20 cellular contexts compared by ENCODE assay signal in the genomic region with DNA sequence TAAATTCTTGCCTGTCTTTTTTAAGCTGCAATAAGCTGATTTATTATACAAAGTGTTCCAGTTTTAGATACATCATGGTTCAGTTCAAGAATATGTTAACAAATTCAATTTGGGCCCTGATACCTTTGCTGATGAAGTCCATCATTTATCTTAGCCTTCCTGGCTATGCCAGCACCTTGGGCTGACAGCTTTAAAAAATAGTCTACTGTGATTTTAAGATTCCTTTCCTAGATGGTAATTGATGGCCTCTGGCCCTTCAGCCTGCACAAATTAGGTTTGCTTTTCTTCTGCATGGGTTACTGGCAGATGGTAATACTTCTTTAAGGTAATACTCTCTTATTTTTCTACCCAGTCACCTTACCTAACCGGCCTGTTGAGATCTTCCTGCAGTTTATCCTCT. TPM values are rescaled to one million over a fixed set of nuclear protein-coding genes. Genes with fewer than 3 reads are reported as not detected.
"Had no signal": no experiment of that assay in that cellular context is flagged by ENCODE, and none has a peak within 500 bp of the region (broad histone marks: within the 10 kb centered on the region; RNA-seq: fewer than 3 reads in every experiment).

No MANE protein-coding gene starts in this region.

- H3K9me3 ChIP-seq: suprapubic skin had no signal

- H3K27me3 Mint-ChIP-seq: activated CD4-positive, alpha-beta T cell treated with anti-CD3 and anti-CD28 coated beads, Interleukin-2, amount 10 ng/mL, durations not matched to agents 7 days and 5 days; memory B cell; naive thymus-derived CD8-positive, alpha-beta T cell; progenitor cell of endocrine pancreas; T-helper 17 cell; type B pancreatic cell had no signal

- H3K4me3 Mint-ChIP-seq: activated CD4-positive, alpha-beta T cell treated with anti-CD3 and anti-CD28 coated beads, Interleukin-2, amount 10 ng/mL, durations not matched to agents 7 days and 5 days; memory B cell; naive thymus-derived CD8-positive, alpha-beta T cell; T-helper 17 cell; type B pancreatic cell had no signal

- H3K27ac Mint-ChIP-seq: activated CD4-positive, alpha-beta T cell treated with anti-CD3 and anti-CD28 coated beads, Interleukin-2, amount 10 ng/mL, durations not matched to agents 7 days and 5 days; memory B cell; progenitor cell of endocrine pancreas; T-helper 17 cell; type B pancreatic cell had no signal

- H3K9me3 Mint-ChIP-seq: activated CD4-positive, alpha-beta T cell treated with anti-CD3 and anti-CD28 coated beads, Interleukin-2, amount 10 ng/mL, durations not matched to agents 7 days and 5 days; memory B cell; naive thymus-derived CD8-positive, alpha-beta T cell; type B pancreatic cell had no signal

- DNase-seq: activated CD4-positive, alpha-beta T cell treated with anti-CD3 and anti-CD28 coated beads, Interleukin-2, amount 10 ng/mL, durations not matched to agents 7 days and 5 days; activated CD8-positive, alpha-beta memory T cell treated with anti-CD3 and anti-CD28 coated beads for 24 hours; activated naive CD4-positive, alpha-beta T cell treated with Interleukin-2 at 50 U/mL for 16 hours; anterior cingulate cortex; cerebellar nuclear complex; effector CD8-positive, alpha-beta T cell; foreskin melanocyte; head of caudate nucleus; kidney glomerular epithelial cell; left ventricle myocardium superior; naive thymus-derived CD8-positive, alpha-beta T cell; right cardiac atrium; stimulated activated CD4-positive, alpha-beta T cell treated with anti-CD3 and anti-CD28 coated beads, Interleukin-4, amount 100 ng/mL, for 24 hours; stimulated activated naive CD8-positive, alpha-beta T cell treated with anti-CD3 and anti-CD28 coated beads, Interleukin-15, Interleukin-2, amounts not matched to agents 100 U/mL and 50 U/mL, for 24 hours; T-helper 17 cell had no signal

- ATAC-seq: left ventricle myocardium superior; naive thymus-derived CD8-positive, alpha-beta T cell; right cardiac atrium; stimulated activated naive CD8-positive, alpha-beta T cell treated with anti-CD3 and anti-CD28 coated beads, Interleukin-15, Interleukin-2, amounts not matched to agents 100 U/mL and 50 U/mL, for 24 hours; T-helper 17 cell had no signal

- H3K27me3 ChIP-seq: suprapubic skin had no signal

- H3K27ac ChIP-seq: skin epidermis, suprapubic skin had no signal

- H3K4me3 ChIP-seq: skin epidermis, suprapubic skin had no signal

RNA-seq across cellular contexts. Expression of a gene that starts 7.1 kb away (rescaled TPM):
- total RNA-seq: left ventricle myocardium superior had no signal
